1 cellular context compared by ENCODE assay signal in genomic region chr11:95567685-95568084, GRCh38.
TF ChIP-seq lines count a peak whose summit lies in the region.

No MANE protein-coding gene starts in this region.

TF ChIP-seq in K562, 482 proteins besides CTCF, POLR2A, EP300 and RAD21:
- TF ChIP-seq BRF2 (IDR thresholded peaks at IDR 0.05; ENCODE audit: borderline replicate concordance, insufficient read depth, insufficient read length) (no peak), NCOA1 (IDR thresholded peaks at IDR 0.05; ENCODE audit: low read depth) (no peak), TSC22D4 (tag; IDR thresholded peaks at IDR 0.05) (no peak), ZNF217 (CRISPR knock-in tag; IDR thresholded peaks at IDR 0.05) (no peak), NFE2 (IDR thresholded peaks at IDR 0.05; ENCODE audit: low read depth) (no peak), ZNF436 (CRISPR knock-in tag; IDR thresholded peaks at IDR 0.05) (no peak), NFYB (IDR thresholded peaks at IDR 0.05; ENCODE audit: extremely low read depth, insufficient read length) (no peak), ZNF232 (CRISPR knock-in tag; IDR thresholded peaks at IDR 0.05) (no peak), SMARCA4 (IDR thresholded peaks at IDR 0.05) (no peak), HIVEP1 (CRISPR knock-in tag; IDR thresholded peaks at IDR 0.05) (no peak)
- TF ChIP-seq, protein P1, sequence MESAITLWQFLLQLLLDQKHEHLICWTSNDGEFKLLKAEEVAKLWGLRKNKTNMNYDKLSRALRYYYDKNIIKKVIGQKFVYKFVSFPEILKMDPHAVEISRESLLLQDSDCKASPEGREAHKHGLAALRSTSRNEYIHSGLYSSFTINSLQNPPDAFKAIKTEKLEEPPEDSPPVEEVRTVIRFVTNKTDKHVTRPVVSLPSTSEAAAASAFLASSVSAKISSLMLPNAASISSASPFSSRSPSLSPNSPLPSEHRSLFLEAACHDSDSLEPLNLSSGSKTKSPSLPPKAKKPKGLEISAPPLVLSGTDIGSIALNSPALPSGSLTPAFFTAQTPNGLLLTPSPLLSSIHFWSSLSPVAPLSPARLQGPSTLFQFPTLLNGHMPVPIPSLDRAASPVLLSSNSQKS (CRISPR knock-in tag; IDR thresholded peaks at IDR 0.05) = no peak
